Comparison of ENCODE assay signal across 13 cellular contexts in genomic region chr15:79035111-79035601, GRCh38. TPM values are rescaled to one million over a fixed set of nuclear protein-coding genes. Genes with fewer than 3 reads are reported as not detected.
DNase-seq lines count a peak whose midpoint lies in the region; ATAC-seq, FAIRE-seq and TF ChIP-seq lines count a peak whose summit lies in the region.
"Had no signal": no experiment of that assay in that cellular context is flagged by ENCODE, and none has a peak within 500 bp of the region (broad histone marks: within the 10 kb centered on the region; RNA-seq: fewer than 3 reads in every experiment).

No MANE protein-coding gene starts in this region.

- H3K27me3 ChIP-seq in bronchial epithelial cell (ENCODE audit: control insufficient read depth, insufficient read depth, low read length) (no peaks in the 10 kb centered on the region), pancreas (no peaks in the 10 kb centered on the region), HAP-1 (ENCODE audit: low read depth) (peaks cover 22% of the 10 kb centered on the region)
- H3K27me3 ChIP-seq: tibial nerve had no signal

- H3K4me3 ChIP-seq in bronchial epithelial cell (ENCODE audit: low read depth, low read length) (no peak overlapping the region), pancreas (no peak overlapping the region), HAP-1 (no peak overlapping the region)
- H3K4me3 ChIP-seq: tibial nerve had no signal

- H3K4me1 Mint-ChIP-seq in progenitor cell of endocrine pancreas (ENCODE audit: low read depth), result no peaks in the 10 kb centered on the region

- FAIRE-seq in bronchial epithelial cell (lab: Jason Lieb, UNC) (no peak), urothelium cell line (lab: Jason Lieb, UNC) (no peak), pancreas (lab: Jason Lieb, UNC) (no peak)
- FAIRE-seq: endometrium had no signal

- H3K36me3 ChIP-seq in bronchial epithelial cell (ENCODE audit: control insufficient read depth, insufficient read depth, low read length), result no peaks in the 10 kb centered on the region
- no peaks in the 10 kb centered on the region for H3K36me3 ChIP-seq in pancreas
- H3K36me3 ChIP-seq in HAP-1 (replicated peaks), result no peaks in the 10 kb centered on the region
- H3K36me3 ChIP-seq: tibial nerve had no signal

- H3K27ac ChIP-seq in pancreas, result no peak overlapping the region
- H3K27ac ChIP-seq: tibial nerve had no signal

- H3K9me3 ChIP-seq in pancreas (no peaks in the 10 kb centered on the region), HAP-1 (no peaks in the 10 kb centered on the region)

- H3K36me3 Mint-ChIP-seq in progenitor cell of endocrine pancreas (ENCODE audit: insufficient read depth), result no peaks in the 10 kb centered on the region

- H3K27me3 Mint-ChIP-seq in progenitor cell of endocrine pancreas, result peaks cover 24% of the 10 kb centered on the region

- H3K27ac Mint-ChIP-seq in progenitor cell of endocrine pancreas, result no peak overlapping the region

- peak; percentile 38 for TF ChIP-seq CTCF in bronchial epithelial cell (IDR thresholded peaks at IDR 0.05; ENCODE audit: insufficient read depth, low read length, severe bottlenecking)
- peak; percentile 22 for TF ChIP-seq CTCF in progenitor cell of endocrine pancreas (IDR thresholded peaks at IDR 0.05; ENCODE audit: unreplicated experiment)
- TF ChIP-seq CTCF in pancreas (IDR thresholded peaks at IDR 0.05), result no peak

- peak; percentile 48 for DNase-seq in bronchial epithelial cell (ENCODE audit: low read depth)
- DNase-seq in progenitor cell of endocrine pancreas (ENCODE audit: low spot score, unreplicated experiment), result no peak
- DNase-seq in urothelium cell line (ENCODE audit: low spot score), result no peak
- DNase-seq in pancreas, result no peak
- DNase-seq in HAP-1 (ENCODE audit: low spot score in 2 of 2), result no peak
- DNase-seq in erythroblast (lab: John Stamatoyannopoulos, UW), result no peak
- DNase-seq: left ventricle myocardium superior, NCI-H2171, T1000 had no signal

- H3K9me3 Mint-ChIP-seq in progenitor cell of endocrine pancreas (ENCODE audit: low read depth), result peaks cover 6% of the 10 kb centered on the region

- H3K4me1 ChIP-seq in pancreas (no peaks in the 10 kb centered on the region), HAP-1 (no peaks in the 10 kb centered on the region)
- H3K4me1 ChIP-seq: tibial nerve had no signal

- in situ Hi-C loops in HAP-1 (cut with MboI; ENCODE audit: low sequenced_read_pairs), result no loop called here

- intact Hi-C loops in pancreas (cut with DNase I), result loop anchor here in 1 of 3 donors (10.0 kb wide), 1 partner anchor 150 kb away; no protein-coding TSS in a partner anchor

- H3K4me3 Mint-ChIP-seq in progenitor cell of endocrine pancreas (ENCODE audit: low read depth), result no peak overlapping the region

- ATAC-seq in GM18517 (IDR thresholded peaks at IDR 0.05; ENCODE audit: unreplicated experiment) (peak; percentile 61), HG02943 (IDR thresholded peaks at IDR 0.05; ENCODE audit: low read depth, unreplicated experiment) (peak; percentile 76), pancreas (no peak)
- ATAC-seq: left ventricle myocardium superior had no signal

- 59 to 61% methylated on average over 11 of the region's 11 CpGs for WGBS in pancreas, 2 donors

- no peak for TF ChIP-seq POLR2A in erythroblast (IDR thresholded peaks at IDR 0.05; ENCODE audit: low read length)

RNA-seq across cellular contexts. Expression of gene RASGRF1, which starts 55.4 kb away (rescaled TPM):
- total RNA-seq in bronchial epithelial cell, result under 0.01 TPM in 1 of 2 replicates, not detected in the other
- 0.16 and 0.17 TPM in 2 replicates for total RNA-seq in progenitor cell of endocrine pancreas
- 1 to 10 TPM in 3 of 6 donors, under 1 TPM in 3; 0.35 to 2.9 (median 1.6) TPM for total RNA-seq in pancreas
- polyA plus RNA-seq in pancreas, result 1 to 10 TPM; 1.8 to 8.4 TPM
- total RNA-seq: left ventricle myocardium superior had no signal

Comparison
In these comparisons a context has a peak if more than half of its experiments do, and no peak if none do; other contexts are left out.
1. ATAC-seq: peak in GM18517 (single experiment) and HG02943 (single experiment); none in pancreas (0 of 4).
2. CTCF ChIP-seq: peak in bronchial epithelial cell (single experiment) and progenitor cell of endocrine pancreas (single experiment); none in pancreas (0 of 4).